ENCODE assay signal across 1 cellular context in genomic region chr9:137968235-137968634, GRCh38.
TF ChIP-seq lines count a peak whose summit lies in the region.

No MANE protein-coding gene starts in this region.

TF ChIP-seq in K562, 482 proteins besides CTCF, POLR2A, EP300 and RAD21 (continued from another document):
- peak; percentile 71 for TF ChIP-seq MGA (IDR thresholded peaks at IDR 0.05)
- TF ChIP-seq NCOA4 (IDR thresholded peaks at IDR 0.05; ENCODE audit: partially characterized antibody), result no peak
- no peak for TF ChIP-seq KLF16 (IDR thresholded peaks at IDR 0.05)
- TF ChIP-seq CREM (IDR thresholded peaks at IDR 0.05; ENCODE audit: low read depth), result peak; percentile 51; the same call in 1 of the 2 replicates
- TF ChIP-seq E2F6 (IDR thresholded peaks at IDR 0.05; ENCODE audit: borderline replicate concordance in 1 of 2, extremely low read depth in 1 of 2, insufficient read depth in 1 of 2, insufficient read length in 1 of 2, low read depth in 1 of 2, low read length in 1 of 2, poor library complexity in 1 of 2, severe bottlenecking in 1 of 2), result peak in 1 of 2 experiments; percentile 35
